ENCODE assay signal across 8 cellular contexts in genomic region chr15:65132841-65133549, GRCh38. TPM values are rescaled to one million over a fixed set of nuclear protein-coding genes. Genes with fewer than 3 reads are reported as not detected.
A peak's percentile ranks its signal among the peaks of the same experiment; 100 is the strongest.
DNase-seq lines count a peak whose midpoint lies in the region; ATAC-seq and TF ChIP-seq lines count a peak whose summit lies in the region.

No MANE protein-coding gene starts in this region.

- H3K9me3 Mint-ChIP-seq in IgD-negative memory B cell (peaks cover 4 to 8% (median 5%) of the 10 kb centered on the region in 3 donors), endothelial cell (ENCODE audit: unreplicated experiment) (peaks cover 6% of the 10 kb centered on the region)
- H3K9me3 Mint-ChIP-seq in activated CD4-positive, alpha-beta T cell treated with anti-CD3 and anti-CD28 coated beads, Interleukin-2, amount 10 ng/mL, durations not matched to agents 7 days and 5 days: peaks cover 9% of the 10 kb centered on the region

- CTCF ChIA-PET in activated CD4-positive, alpha-beta T cell treated with anti-CD3 and anti-CD28 coated beads, Interleukin-2, amount 10 ng/mL, durations not matched to agents 7 days and 5 days (lab: Charles Lee): interaction anchor here (1.0 kb wide), 1 partner anchor 165 kb away, joined by 4 read pairs; no protein-coding TSS in a partner anchor

- H3K27me3 ChIP-seq in GM06990 (replicated peaks; ENCODE audit: control insufficient read depth, insufficient read depth, low read length): no peaks in the 10 kb centered on the region
- no peaks in the 10 kb centered on the region for H3K27me3 ChIP-seq in mucosa of stomach (ENCODE audit: control insufficient read depth, insufficient read depth, low read length)
- no peaks in the 10 kb centered on the region for H3K27me3 ChIP-seq in thoracic aorta (replicated peaks; ENCODE audit: insufficient read depth)

- POLR2A ChIA-PET in activated CD4-positive, alpha-beta T cell treated with anti-CD3 and anti-CD28 coated beads, Interleukin-2, amount 10 ng/mL, durations not matched to agents 7 days and 5 days (lab: Charles Lee): no interaction called here

- H3K4me3 Mint-ChIP-seq in IgD-negative memory B cell (peak overlapping the region; percentile 88 to 98 (median 96)), endothelial cell (ENCODE audit: unreplicated experiment) (peak overlapping the region; percentile 91)
- peak overlapping the region; percentile 89 for H3K4me3 Mint-ChIP-seq in activated CD4-positive, alpha-beta T cell treated with anti-CD3 and anti-CD28 coated beads, Interleukin-2, amount 10 ng/mL, durations not matched to agents 7 days and 5 days

- peak overlapping the region; percentile 56 for H3K4me3 ChIP-seq in GM06990 (replicated peaks; ENCODE audit: low read depth, low read length)
- H3K4me3 ChIP-seq in mucosa of stomach (ENCODE audit: low read length): peak overlapping the region; percentile 11
- H3K4me3 ChIP-seq in thoracic aorta: peak overlapping the region; percentile 92

- H3K4me1 ChIP-seq in mucosa of stomach (ENCODE audit: control insufficient read depth, insufficient read depth, low read length) (peaks cover 3% of the 10 kb centered on the region), thoracic aorta (ENCODE audit: control insufficient read depth in 1 of 2, low read depth in 2 of 2) (peaks cover 13 to 22% of the 10 kb centered on the region in 2 donors)

- TF ChIP-seq CTCF in GM06990 (IDR thresholded peaks at IDR 0.05; ENCODE audit: insufficient read depth, low read length, poor library complexity, severe bottlenecking): no peak
- no peak for TF ChIP-seq CTCF in endothelial cell (IDR thresholded peaks at IDR 0.05; ENCODE audit: unreplicated experiment)
- no peak for TF ChIP-seq CTCF in thoracic aorta (IDR thresholded peaks at IDR 0.05)

- ATAC-seq in GM21723 (IDR thresholded peaks at IDR 0.05; ENCODE audit: unreplicated experiment): peak; percentile 43
- ATAC-seq in thoracic aorta (ENCODE audit: insufficient number of reproducible peaks, low FRiP score, low read depth): no peak

- no peaks in the 10 kb centered on the region for H3K27me3 Mint-ChIP-seq in IgD-negative memory B cell
- no peaks in the 10 kb centered on the region for H3K27me3 Mint-ChIP-seq in activated CD4-positive, alpha-beta T cell treated with anti-CD3 and anti-CD28 coated beads, Interleukin-2, amount 10 ng/mL, durations not matched to agents 7 days and 5 days
- H3K27me3 Mint-ChIP-seq in endothelial cell (ENCODE audit: unreplicated experiment): peaks cover 12% of the 10 kb centered on the region

- DNase-seq in GM06990 (ENCODE audit: extremely low read depth, insufficient read length) (peak; percentile 70), endothelial cell (ENCODE audit: low spot score) (peak; percentile 74), thoracic aorta (ENCODE audit: low spot score) (no peak), GF-D8 (lab: John Stamatoyannopoulos, UW) (no peak)
- peak; percentile 10 for DNase-seq in activated CD4-positive, alpha-beta T cell treated with anti-CD3 and anti-CD28 coated beads, Interleukin-2, amount 10 ng/mL, durations not matched to agents 7 days and 5 days

- H3K36me3 ChIP-seq in GM06990 (ENCODE audit: control insufficient read depth, insufficient read depth, low read length) (peaks cover 13% of the 10 kb centered on the region), mucosa of stomach (ENCODE audit: control insufficient read depth, insufficient read depth, low read length) (no peaks in the 10 kb centered on the region), thoracic aorta (peaks cover 24% of the 10 kb centered on the region)

- peak overlapping the region; percentile 62 to 89 for H3K27ac ChIP-seq in thoracic aorta

- no peaks in the 10 kb centered on the region for H3K9me3 ChIP-seq in mucosa of stomach (ENCODE audit: control insufficient read depth, low read length)
- no peaks in the 10 kb centered on the region for H3K9me3 ChIP-seq in thoracic aorta

- H3K4me1 Mint-ChIP-seq in IgD-negative memory B cell: peaks cover 20 to 21% (median 21%) of the 10 kb centered on the region in 3 donors
- peaks cover 29% of the 10 kb centered on the region for H3K4me1 Mint-ChIP-seq in activated CD4-positive, alpha-beta T cell treated with anti-CD3 and anti-CD28 coated beads, Interleukin-2, amount 10 ng/mL, durations not matched to agents 7 days and 5 days
- H3K4me1 Mint-ChIP-seq in endothelial cell (ENCODE audit: unreplicated experiment): peaks cover 15% of the 10 kb centered on the region

- H3K36me3 Mint-ChIP-seq in IgD-negative memory B cell: peaks cover 4% of the 10 kb centered on the region
- peaks cover 7% of the 10 kb centered on the region for H3K36me3 Mint-ChIP-seq in activated CD4-positive, alpha-beta T cell treated with anti-CD3 and anti-CD28 coated beads, Interleukin-2, amount 10 ng/mL, durations not matched to agents 7 days and 5 days (ENCODE audit: low read depth)
- H3K36me3 Mint-ChIP-seq in endothelial cell (ENCODE audit: low read depth, unreplicated experiment): peaks cover 16% of the 10 kb centered on the region

- H3K27ac Mint-ChIP-seq in IgD-negative memory B cell (peak overlapping the region; percentile 86 to 95 (median 91)), endothelial cell (ENCODE audit: unreplicated experiment) (peak overlapping the region; percentile 52)
- peak overlapping the region; percentile 94 for H3K27ac Mint-ChIP-seq in activated CD4-positive, alpha-beta T cell treated with anti-CD3 and anti-CD28 coated beads, Interleukin-2, amount 10 ng/mL, durations not matched to agents 7 days and 5 days

- H3K9ac ChIP-seq in mucosa of stomach (ENCODE audit: low read length): peak overlapping the region; percentile 84

RNA-seq across cellular contexts. Expression of gene PDCD7, which starts 0.6 kb away (rescaled TPM):
- polyA plus RNA-seq in IgD-negative memory B cell: 13.4 TPM
- 10 to 100 TPM; 19.5 to 26.5 TPM for total RNA-seq in activated CD4-positive, alpha-beta T cell treated with anti-CD3 and anti-CD28 coated beads, Interleukin-2, amount 10 ng/mL, durations not matched to agents 7 days and 5 days
- total RNA-seq in endothelial cell (ENCODE audit: unreplicated experiment) (19.3 TPM), thoracic aorta (10 to 100 TPM; 18.5 to 26.7 TPM)

RNA-seq across cellular contexts. Expression of gene UBAP1L, which starts 18.0 kb away (rescaled TPM):
- 0.26 TPM for polyA plus RNA-seq in IgD-negative memory B cell
- total RNA-seq in activated CD4-positive, alpha-beta T cell treated with anti-CD3 and anti-CD28 coated beads, Interleukin-2, amount 10 ng/mL, durations not matched to agents 7 days and 5 days: 1 to 10 TPM; 3.8 to 5.3 TPM
- total RNA-seq in endothelial cell (ENCODE audit: unreplicated experiment) (1.8 TPM), thoracic aorta (10 to 100 TPM in 1 of 2 donors, 1 to 10 TPM in 1; 3.7 to 11.0 TPM)

RNA-seq across cellular contexts. Expression of gene CLPX, which starts 52.1 kb away (rescaled TPM):
- 31.4 TPM for polyA plus RNA-seq in IgD-negative memory B cell
- total RNA-seq in activated CD4-positive, alpha-beta T cell treated with anti-CD3 and anti-CD28 coated beads, Interleukin-2, amount 10 ng/mL, durations not matched to agents 7 days and 5 days: 10 to 100 TPM; 44.9 to 47.3 TPM
- total RNA-seq in endothelial cell (ENCODE audit: unreplicated experiment) (52.1 TPM), thoracic aorta (10 to 100 TPM; 19.8 to 50.5 TPM)

RNA-seq across cellular contexts. Expression of gene KBTBD13, which starts 56.4 kb away (rescaled TPM):
- not detected for polyA plus RNA-seq in IgD-negative memory B cell
- total RNA-seq in activated CD4-positive, alpha-beta T cell treated with anti-CD3 and anti-CD28 coated beads, Interleukin-2, amount 10 ng/mL, durations not matched to agents 7 days and 5 days: not detected
- not detected for total RNA-seq in endothelial cell (ENCODE audit: unreplicated experiment)
- 1 to 10 TPM in 1 of 2 donors, under 1 TPM in 1; 0.63 to 3.1 TPM for total RNA-seq in thoracic aorta

Comparison
In these comparisons a context has a peak if more than half of its experiments do, and no peak if none do; other contexts are left out.
1. DNase-seq: peak in GM06990 (single experiment), activated CD4-positive, alpha-beta T cell treated with anti-CD3 and anti-CD28 coated beads, Interleukin-2, amount 10 ng/mL, durations not matched to agents 7 days and 5 days (single experiment) and endothelial cell (single experiment); none in thoracic aorta (single experiment) and GF-D8 (single experiment).
2. H3K4me3 ChIP-seq: peak in every context shown above with its lines; median percentile 92 in thoracic aorta; 56 in GM06990; 11 in mucosa of stomach.
3. Peak in every context shown above with its lines, with median percentiles within 50 percentile points of each other: H3K27ac Mint-ChIP-seq and H3K4me3 Mint-ChIP-seq.